ENCODE assay signal across 23 cellular contexts in the genomic region with DNA sequence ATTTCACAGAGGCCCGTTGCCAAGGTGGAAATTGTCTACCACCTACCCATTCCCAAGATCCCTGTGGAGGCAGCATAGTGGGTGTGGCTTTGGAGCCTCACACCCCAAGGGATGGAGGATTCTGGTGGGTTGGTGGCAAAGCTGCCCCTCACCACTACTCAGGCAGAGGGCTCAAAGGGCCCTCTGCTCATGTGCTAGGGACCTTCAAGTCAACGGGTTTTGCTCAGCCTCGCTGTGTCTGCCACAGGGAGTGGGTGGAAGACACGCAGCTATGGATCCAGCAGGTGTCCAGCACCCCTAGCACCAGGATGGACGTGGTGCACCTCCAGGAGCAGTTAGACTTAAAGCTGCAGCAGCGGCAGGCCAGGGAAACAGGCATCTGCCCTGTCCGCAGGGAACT. TPM values are rescaled to one million over a fixed set of nuclear protein-coding genes. Genes with fewer than 3 reads are reported as not detected.
"Had no signal": no experiment of that assay in that cellular context is flagged by ENCODE, and none has a peak within 500 bp of the region (broad histone marks: within the 10 kb centered on the region; RNA-seq: fewer than 3 reads in every experiment).

No MANE protein-coding gene starts in this region.

- H3K36me3 ChIP-seq: breast epithelium had no signal

- DNase-seq: activated CD4-positive, alpha-beta memory T cell treated with anti-CD3 and anti-CD28 coated beads for 36 hours; activated CD4-positive, alpha-beta T cell treated with anti-CD3 and anti-CD28 coated beads, Interleukin-2, amount 10 ng/mL, durations not matched to agents 7 days and 5 days; activated CD4-positive, CD25-positive, alpha-beta regulatory T cell; activated CD8-positive, alpha-beta memory T cell treated with anti-CD3 and anti-CD28 coated beads for 24 hours; activated gamma-delta T cell; activated naive CD4-positive, alpha-beta T cell treated with anti-CD3 and anti-CD28 coated beads, Interleukin-2, amount 10 ng/mL, durations not matched to agents 7 days and 5 days; activated naive CD8-positive, alpha-beta T cell treated with anti-CD3 and anti-CD28 coated beads for 36 hours; activated T-cell treated with anti-CD3 and anti-CD28 coated beads, Interleukin-2, amount 50 U/mL, for 4 hours; central memory CD4-positive, alpha-beta T cell; KG1; NCI-H1048; NCI-H146; NCI-H1930; NCI-H226; NCI-H526; NCI-H82; SIG-M5; T-cell had no signal

- H3K4me3 ChIP-seq: breast epithelium had no signal

- H3K4me3 Mint-ChIP-seq: activated CD4-positive, alpha-beta memory T cell treated with anti-CD3 and anti-CD28 coated beads for 36 hours; activated CD4-positive, alpha-beta T cell treated with anti-CD3 and anti-CD28 coated beads, Interleukin-2, amount 10 ng/mL, durations not matched to agents 7 days and 5 days; activated naive CD4-positive, alpha-beta T cell treated with anti-CD3 and anti-CD28 coated beads, Interleukin-2, amount 10 ng/mL, durations not matched to agents 7 days and 5 days; activated naive CD8-positive, alpha-beta T cell treated with anti-CD3 and anti-CD28 coated beads for 36 hours; activated T-cell treated with anti-CD3 and anti-CD28 coated beads, Interleukin-2, amount 50 U/mL, for 4 hours; activated T-helper 17 cell treated with anti-CD3 and anti-CD28 coated beads, Interleukin-2, amount 50 U/mL, for 72 hours; T-cell had no signal

- H3K27me3 Mint-ChIP-seq: activated CD4-positive, alpha-beta memory T cell treated with anti-CD3 and anti-CD28 coated beads for 36 hours; activated CD4-positive, alpha-beta T cell treated with anti-CD3 and anti-CD28 coated beads, Interleukin-2, amount 10 ng/mL, durations not matched to agents 7 days and 5 days; activated T-helper 17 cell treated with anti-CD3 and anti-CD28 coated beads, Interleukin-2, amount 50 U/mL, for 72 hours had no signal

- ATAC-seq: activated T-cell treated with anti-CD3 and anti-CD28 coated beads, Interleukin-2, amount 50 U/mL, for 4 hours; activated T-helper 17 cell treated with anti-CD3 and anti-CD28 coated beads, Interleukin-2, amount 50 U/mL, for 72 hours; T-cell had no signal

- H3K27ac Mint-ChIP-seq: activated CD4-positive, alpha-beta memory T cell treated with anti-CD3 and anti-CD28 coated beads for 36 hours; activated CD4-positive, alpha-beta T cell treated with anti-CD3 and anti-CD28 coated beads, Interleukin-2, amount 10 ng/mL, durations not matched to agents 7 days and 5 days; activated naive CD4-positive, alpha-beta T cell treated with anti-CD3 and anti-CD28 coated beads, Interleukin-2, amount 10 ng/mL, durations not matched to agents 7 days and 5 days; activated naive CD8-positive, alpha-beta T cell treated with anti-CD3 and anti-CD28 coated beads for 36 hours; T-cell had no signal

- H3K9me3 ChIP-seq: breast epithelium had no signal

- H3K9me3 Mint-ChIP-seq: activated T-cell treated with anti-CD3 and anti-CD28 coated beads, Interleukin-2, amount 50 U/mL, for 4 hours; activated T-helper 17 cell treated with anti-CD3 and anti-CD28 coated beads, Interleukin-2, amount 50 U/mL, for 72 hours; T-cell had no signal

- H3K27ac ChIP-seq: breast epithelium, VCaP had no signal

- H3K27me3 ChIP-seq: breast epithelium had no signal

RNA-seq across cellular contexts. Expression of a gene that starts 2.3 kb away (rescaled TPM):
- total RNA-seq: activated naive CD8-positive, alpha-beta T cell treated with anti-CD3 and anti-CD28 coated beads for 36 hours; activated T-cell treated with anti-CD3 and anti-CD28 coated beads, Interleukin-2, amount 50 U/mL, for 4 hours; NCI-H460; OCI-LY7 had no signal
